Comparison of ENCODE assay signal across 24 cellular contexts in genomic region chr12:4256043-4256826, GRCh38. TPM values are rescaled to one million over a fixed set of nuclear protein-coding genes. Genes with fewer than 3 reads are reported as not detected.
DNase-seq lines count a peak whose midpoint lies in the region; FAIRE-seq and TF ChIP-seq lines count a peak whose summit lies in the region.
"Had no signal": no experiment of that assay in that cellular context is flagged by ENCODE, and none has a peak within 500 bp of the region (broad histone marks: within the 10 kb centered on the region; RNA-seq: fewer than 3 reads in every experiment).

No MANE protein-coding gene starts in this region.

- H2AK5ac ChIP-seq in H1 (ENCODE audit: low read depth, low read length) = no peak overlapping the region

- no peak for TF ChIP-seq CTCF in H1 (IDR thresholded peaks at IDR 0.05; ENCODE audit: control extremely low read depth in 1 of 3, insufficient read depth in 1 of 3, low read depth in 1 of 3, low read length in 3 of 3)
- TF ChIP-seq CTCF in keratinocyte (optimal IDR thresholded peaks at IDR 0.05 in 1 of 3, IDR thresholded peaks at IDR 0.05 in 1 of 3, conservative IDR thresholded peaks at IDR 0.05 in 1 of 3; ENCODE audit: extremely low read depth in 1 of 3, insufficient read depth in 2 of 3, low read length in 3 of 3) = no peak

- H3K36me3 Mint-ChIP-seq in activated CD4-positive, alpha-beta T cell treated with anti-CD3 and anti-CD28 coated beads, Interleukin-2, amount 10 ng/mL, durations not matched to agents 24 days and 14 days (ENCODE audit: low read depth) = peaks cover 4% of the 10 kb centered on the region

- DNase-seq in activated CD4-positive, alpha-beta T cell treated with anti-CD3 and anti-CD28 coated beads, Interleukin-2, amount 10 ng/mL, durations not matched to agents 24 days and 14 days = peak; percentile 53
- no peak for DNase-seq in activated CD4-positive, alpha-beta T cell treated with anti-CD3 and anti-CD28 coated beads for 1 hour
- DNase-seq in GM19239 (ENCODE audit: insufficient read length, low spot score) (no peak), H1 (ENCODE audit: low read depth in 1 of 2, low spot score in 2 of 2) (no peak), keratinocyte (ENCODE audit: low read depth, low spot score) (no peak), NCI-H2029 (lab: John Stamatoyannopoulos, UW) (no peak), HTR-8/SVneo (ENCODE audit: insufficient read length, low spot score) (no peak)
- DNase-seq: Calu3, GM23248, H9, Kasumi-1, MV-4-11, NCI-H1105, NCI-H146, NCI-H1930, NCI-H446, NCI-H524 treated with DMSO at 0.1 percent for 48 hours, NCI-H774, PC-3, SJCRH30 had no signal

- intact Hi-C loops in activated CD4-positive, alpha-beta T cell treated with anti-CD3 and anti-CD28 coated beads, Interleukin-2, amount 10 ng/mL, durations not matched to agents 24 days and 14 days (cut with micrococcal nuclease) = no loop called here

- H3K27ac Mint-ChIP-seq in activated CD4-positive, alpha-beta T cell treated with anti-CD3 and anti-CD28 coated beads, Interleukin-2, amount 10 ng/mL, durations not matched to agents 24 days and 14 days = no peak overlapping the region
- H3K27ac Mint-ChIP-seq: H9 had no signal

- no peaks in the 10 kb centered on the region for H3K9me1 ChIP-seq in keratinocyte (ENCODE audit: control insufficient read depth, extremely low read depth, insufficient read depth, low read length)

- no peak overlapping the region for H4K5ac ChIP-seq in H1 (ENCODE audit: insufficient read length, low read depth, low read length)

- H3K36me3 ChIP-seq in H1 (ENCODE audit: control insufficient read depth in 2 of 4, insufficient read depth in 4 of 4, low read length in 3 of 4) (no peaks in the 10 kb centered on the region), keratinocyte (ENCODE audit: control insufficient read depth in 2 of 2, extremely low read depth in 1 of 2, insufficient read depth in 2 of 2, low read length in 2 of 2) (no peaks in the 10 kb centered on the region)
- H3K36me3 ChIP-seq: SJCRH30 had no signal

- H2BK5ac ChIP-seq in H1 (ENCODE audit: low read depth, low read length) = no peak overlapping the region

- TF ChIP-seq RAD21 in H1 (IDR thresholded peaks at IDR 0.05 in 1 of 2, conservative IDR thresholded peaks at IDR 0.05 in 1 of 2; ENCODE audit: low read depth in 2 of 2, low read length in 2 of 2) = no peak

- no peak overlapping the region for H2BK20ac ChIP-seq in H1 (ENCODE audit: low read length)

- no peak overlapping the region for H3K18ac ChIP-seq in H1 (ENCODE audit: extremely low read depth, low read length)

- POLR2A ChIA-PET in H1 (lab: Charles Lee; ENCODE audit: partially characterized antibody) = interaction anchor here (0.7 to 1.7 kb wide), 3 partner anchors 14 to 144 kb away, joined by 3 to 4 read pairs (median 4); no protein-coding TSS in a partner anchor

- no peak overlapping the region for H2BK12ac ChIP-seq in H1 (ENCODE audit: low read depth, low read length)

- CTCF ChIA-PET in H1 (lab: Charles Lee; ENCODE audit: partially characterized antibody) = interaction anchor here (0.6 to 1.6 kb wide), 2 partner anchors 14 to 141 kb away, joined by 3 read pairs; no protein-coding TSS in a partner anchor

- TF ChIP-seq POLR2A in H1 (IDR thresholded peaks at IDR 0.05; ENCODE audit: control extremely low read depth in 1 of 2, low read depth in 2 of 2, low read length in 2 of 2) = no peak

- H4K91ac ChIP-seq in H1 (replicated peaks; ENCODE audit: insufficient read length, low read length) = no peak overlapping the region

- H3K4me3 ChIP-seq in H1 (ENCODE audit: extremely low read depth in 1 of 4, insufficient read depth in 2 of 4, low read depth in 3 of 4, low read length in 4 of 4) = no peak overlapping the region
- no peak overlapping the region for H3K4me3 ChIP-seq in keratinocyte (ENCODE audit: control insufficient read depth in 2 of 3, extremely low read depth in 1 of 3, insufficient read depth in 2 of 3, low read depth in 1 of 3, low read length in 3 of 3)
- H3K4me3 ChIP-seq: GM23248, SJCRH30 had no signal

- H3K27me3 Mint-ChIP-seq in activated CD4-positive, alpha-beta T cell treated with anti-CD3 and anti-CD28 coated beads, Interleukin-2, amount 10 ng/mL, durations not matched to agents 24 days and 14 days = peaks cover 11% of the 10 kb centered on the region

- H3K9me3 ChIP-seq in H1 (ENCODE audit: insufficient read depth in 2 of 2, low read depth in 1 of 2, low read length in 1 of 2) (no peaks in the 10 kb centered on the region), keratinocyte (ENCODE audit: control insufficient read depth, low read depth, low read length) (no peaks in the 10 kb centered on the region)

- H3K9me3 Mint-ChIP-seq in activated CD4-positive, alpha-beta T cell treated with anti-CD3 and anti-CD28 coated beads, Interleukin-2, amount 10 ng/mL, durations not matched to agents 24 days and 14 days = peaks cover 11% of the 10 kb centered on the region

- H3K27me3 ChIP-seq in H1 (replicated peaks in 1 of 4; ENCODE audit: control insufficient read depth in 3 of 4, extremely low read depth in 1 of 4, insufficient read depth in 3 of 4, low read length in 3 of 4) (no peaks in the 10 kb centered on the region), keratinocyte (ENCODE audit: control insufficient read depth, extremely low read depth, insufficient read depth, low read length) (no peaks in the 10 kb centered on the region)
- H3K27me3 ChIP-seq: SJCRH30 had no signal

- H3K79me2 ChIP-seq in H1 (ENCODE audit: control insufficient read depth in 1 of 2, insufficient read depth in 2 of 2, low read length in 2 of 2) (no peaks in the 10 kb centered on the region), keratinocyte (ENCODE audit: control insufficient read depth, insufficient read depth, low read length) (no peaks in the 10 kb centered on the region)

- H3K23ac ChIP-seq in H1 (ENCODE audit: insufficient read length) = no peak overlapping the region

- H3K14ac ChIP-seq in H1 (ENCODE audit: insufficient read length) = no peak overlapping the region

- H3K4ac ChIP-seq in H1 (replicated peaks; ENCODE audit: insufficient read length, low read depth, low read length) = no peak overlapping the region

- H3K4me2 ChIP-seq in H1 (ENCODE audit: insufficient read depth in 1 of 2, low read depth in 2 of 2, low read length in 2 of 2) (no peak overlapping the region), keratinocyte (ENCODE audit: control insufficient read depth, extremely low read depth, insufficient read depth, low read depth, low read length) (no peak overlapping the region)

- H2BK120ac ChIP-seq in H1 (replicated peaks; ENCODE audit: low read depth, low read length) = no peak overlapping the region

- H4K8ac ChIP-seq in H1 (ENCODE audit: extremely low read depth, insufficient read depth, low read length) = no peak overlapping the region

- H4K20me1 ChIP-seq in H1 (replicated peaks in 1 of 2; ENCODE audit: control insufficient read depth in 1 of 2, insufficient read depth in 2 of 2, low read length in 2 of 2) (no peaks in the 10 kb centered on the region), keratinocyte (ENCODE audit: control insufficient read depth, extremely low read depth, insufficient read depth, low read length) (no peaks in the 10 kb centered on the region)

- H3K4me3 Mint-ChIP-seq in activated CD4-positive, alpha-beta T cell treated with anti-CD3 and anti-CD28 coated beads, Interleukin-2, amount 10 ng/mL, durations not matched to agents 24 days and 14 days = no peak overlapping the region
- H3K4me3 Mint-ChIP-seq: H9 had no signal

- H3K4me1 ChIP-seq in H1 (replicated peaks in 1 of 4; ENCODE audit: control insufficient read depth in 3 of 4, insufficient read depth in 4 of 4, low read length in 3 of 4) (peaks cover 0 to 6% (median 0%) of the 10 kb centered on the region in 4 experiments; a peak in 2 of 7 replicates), keratinocyte (ENCODE audit: control insufficient read depth, extremely low read depth, insufficient read depth, low read length) (peaks cover 5% of the 10 kb centered on the region)
- H3K4me1 ChIP-seq: SJCRH30 had no signal

- FAIRE-seq in GM19239 (lab: Jason Lieb, UNC) (peak; percentile 8), H1 (lab: Jason Lieb, UNC) (no peak), keratinocyte (lab: Jason Lieb, UNC) (peak; percentile 79), HTR-8/SVneo (lab: Jason Lieb, UNC) (no peak)
- FAIRE-seq: HepG2 had no signal

- H3K27ac ChIP-seq in H1 (ENCODE audit: low read depth, low read length) (no peak overlapping the region), keratinocyte (ENCODE audit: control insufficient read depth, insufficient read depth, low read length) (no peak overlapping the region)
- H3K27ac ChIP-seq: GM23248, SJCRH30 had no signal

- no peak overlapping the region for H3K9ac ChIP-seq in H1 (replicated peaks in 1 of 4; ENCODE audit: extremely low read depth in 1 of 4, low read depth in 3 of 4, low read length in 3 of 4)
- H3K9ac ChIP-seq in keratinocyte (ENCODE audit: control insufficient read depth, extremely low read depth, insufficient read depth, low read length) = no peak overlapping the region
- H3K9ac ChIP-seq: GM23248 had no signal

- peaks cover 10% of the 10 kb centered on the region for H3K4me1 Mint-ChIP-seq in activated CD4-positive, alpha-beta T cell treated with anti-CD3 and anti-CD28 coated beads, Interleukin-2, amount 10 ng/mL, durations not matched to agents 24 days and 14 days

- no peak overlapping the region for H2AFZ ChIP-seq in H1 (ENCODE audit: low read length)
- H2AFZ ChIP-seq in keratinocyte (ENCODE audit: control insufficient read depth, low read length) = no peak overlapping the region
- H2AFZ ChIP-seq: GM23248 had no signal

- no peaks in the 10 kb centered on the region for H3K79me1 ChIP-seq in H1 (ENCODE audit: low read depth, low read length)

- no peak overlapping the region for H2BK15ac ChIP-seq in H1 (ENCODE audit: low read length)

- H3K56ac ChIP-seq in H1 (replicated peaks; ENCODE audit: insufficient read length, low read depth, low read length) = no peak overlapping the region

- WGBS in H1 (ENCODE audit: extremely low coverage in 1 of 2, insufficient coverage in 1 of 2, insufficient read length in 1 of 2, insufficient replicate concordance in 2 of 2, low coverage in 1 of 2, low lambda C conversion rate in 2 of 2, missing lambda C conversion rate in 1 of 2), 2 experiments = 78% methylated on average over 2 of the region's 2 CpGs; no CpG with 5 or more reads in 1 of the 2 experiments

- no peaks in the 10 kb centered on the region for H3K23me2 ChIP-seq in H1 (ENCODE audit: low read depth, low read length)

- dilution Hi-C loops in keratinocyte (cut with MboI; ENCODE audit: extremely low pct_ligation_motif_present, low sequenced_read_pairs) = no loop called here

- no peak for TF ChIP-seq EP300 in H1 (IDR thresholded peaks at IDR 0.05; ENCODE audit: borderline replicate concordance in 1 of 2, low read depth in 2 of 2, low read length in 2 of 2)

RNA-seq across cellular contexts. Expression of gene CCND2, which starts 17.3 kb away (rescaled TPM):
- 607 and 615 TPM in 2 replicates for total RNA-seq in activated CD4-positive, alpha-beta T cell treated with anti-CD3 and anti-CD28 coated beads, Interleukin-2, amount 10 ng/mL, durations not matched to agents 24 days and 14 days
- total RNA-seq in H1 (2021; fragmentation: NEBNext Ultra II Directional; extraction: Animal tissue kit (Norgen Biotek cat#: 25700)) = 217 and 223 TPM in 2 replicates
- polyA plus RNA-seq in H1 (2011; rRNA removed) (35.7 and 41.7 TPM in 2 replicates), keratinocyte (310 to 574 TPM (median 324 TPM) in 3 replicates)
- 47.1 TPM for polyA plus RNA-seq in H1 (2011; cell fraction: cytosol; rRNA removed)
- polyA plus RNA-seq in H1 (2011; cell fraction: nucleus; rRNA removed) = 39.0 TPM
- polyA plus RNA-seq in H1 (2012, experiment 1 of 2) = 42.0 to 64.8 TPM (median 44.2 TPM) in 4 replicates
- polyA plus RNA-seq in H1 (2012, experiment 2 of 2) = 17.1 TPM
- polyA plus RNA-seq in H1 (2013, experiment 1 of 2) = 75.1 TPM
- polyA plus RNA-seq in H1 (2013, experiment 2 of 2) = 72.0 TPM
- 229 and 269 TPM in 2 replicates for polyA minus RNA-seq in H1 (2011; rRNA and poly(A)+ RNA removed)
- polyA minus RNA-seq in H1 (2011; cell fraction: cytosol; rRNA and poly(A)+ RNA removed) = 132 TPM
- 91.3 TPM for polyA minus RNA-seq in H1 (2011; cell fraction: nucleus; rRNA and poly(A)+ RNA removed)
- 74.2 TPM for polyA plus RNA-seq in keratinocyte (2011; ENCODE audit: low read depth)
- polyA plus RNA-seq in keratinocyte (2011; cell fraction: cytosol; rRNA removed) = 295 and 360 TPM in 2 replicates
- 465 and 473 TPM in 2 replicates for polyA plus RNA-seq in keratinocyte (2011; cell fraction: nucleus; rRNA removed)
- 120 and 269 TPM in 2 replicates for polyA plus RNA-seq in keratinocyte (2012; ENCODE audit: low replicate concordance)
- 1,197 to 1,430 TPM (median 1,326 TPM) in 3 replicates for polyA minus RNA-seq in keratinocyte
- polyA minus RNA-seq in keratinocyte (2011; cell fraction: cytosol; rRNA and poly(A)+ RNA removed) = 872 TPM
- 589 and 1,049 TPM in 2 replicates for polyA minus RNA-seq in keratinocyte (2011; cell fraction: nucleus; rRNA and poly(A)+ RNA removed)
- total RNA-seq: A172, HT-29, M059J, PC-3 had no signal
